Comparison of ENCODE assay signal across 12 cellular contexts in genomic region chr9:128470560-128470959, GRCh38. TPM values are rescaled to one million over a fixed set of nuclear protein-coding genes. Genes with fewer than 3 reads are reported as not detected.
DNase-seq lines count a peak whose midpoint lies in the region; ATAC-seq lines count a peak whose summit lies in the region.
"Had no signal": no experiment of that assay in that cellular context is flagged by ENCODE, and none has a peak within 500 bp of the region (broad histone marks: within the 10 kb centered on the region; RNA-seq: fewer than 3 reads in every experiment).

No MANE protein-coding gene starts in this region.

- DNase-seq in AG20443 (ENCODE audit: low spot score), result peak; percentile 59
- DNase-seq in GM04503 (ENCODE audit: low read depth), result peak; percentile 50
- peak; percentile 71 for DNase-seq in SK-N-MC (ENCODE audit: low read depth, low spot score)
- DNase-seq in fibroblast of the conjunctiva (ENCODE audit: low read depth), result peak; percentile 27
- no peak for DNase-seq in dermis blood vessel endothelial cell
- no peak for DNase-seq in NCI-H1105 (lab: John Stamatoyannopoulos, UW)
- DNase-seq in stimulated activated naive CD4-positive, alpha-beta T cell treated with Interleukin-2 at 50 U/mL for 16 hours (lab: John Stamatoyannopoulos, UW), result no peak
- DNase-seq: activated T-cell treated with anti-CD3 and anti-CD28 coated beads, Interleukin-2, amount 50 U/mL, for 4 hours; kidney; SHP77 had no signal

- 0 out of 2 replicates have a peak overlapping the region, but pooled peaks have one; percentile 10 for H3K27ac ChIP-seq in SK-N-MC
- H3K27ac ChIP-seq: prostate gland had no signal

- no peaks in the 10 kb centered on the region for H3K9me3 ChIP-seq in SK-N-MC (ENCODE audit: low read depth, low read length)
- H3K9me3 ChIP-seq: prostate gland had no signal

- no peak for ATAC-seq in GM18867 (IDR thresholded peaks at IDR 0.05; ENCODE audit: unreplicated experiment)
- ATAC-seq: activated T-cell treated with anti-CD3 and anti-CD28 coated beads, Interleukin-2, amount 50 U/mL, for 4 hours had no signal

- peaks cover 29% of the 10 kb centered on the region for H3K36me3 ChIP-seq in SK-N-MC (ENCODE audit: insufficient read depth, low read length)
- H3K36me3 ChIP-seq: prostate gland had no signal

- H3K9ac ChIP-seq in SK-N-MC (ENCODE audit: insufficient read length), result no peak overlapping the region

- no peak overlapping the region for H3K4me3 ChIP-seq in SK-N-MC
- H3K4me3 ChIP-seq: prostate gland had no signal

RNA-seq across cellular contexts. Expression of gene ODF2, which starts 14.8 kb away (rescaled TPM):
- total RNA-seq in dermis blood vessel endothelial cell, result 44.2 and 55.7 TPM in 2 replicates

RNA-seq across cellular contexts. Expression of gene GLE1, which starts 34.0 kb away (rescaled TPM):
- 19.4 and 34.2 TPM in 2 replicates for total RNA-seq in dermis blood vessel endothelial cell

RNA-seq across cellular contexts. Expression of gene CERCAM, which starts 49.9 kb away (rescaled TPM):
- total RNA-seq in dermis blood vessel endothelial cell, result 25.4 and 32.9 TPM in 2 replicates

Comparison
In these comparisons a context has a peak if more than half of its experiments do, and no peak if none do; other contexts are left out.
1. DNase-seq: peak in AG20443 (single experiment), GM04503 (single experiment), SK-N-MC (single experiment) and fibroblast of the conjunctiva (single experiment); none in dermis blood vessel endothelial cell (single experiment), NCI-H1105 (single experiment) and stimulated activated naive CD4-positive, alpha-beta T cell treated with Interleukin-2 at 50 U/mL for 16 hours (single experiment).